8 cellular contexts compared by ENCODE assay signal in genomic region chr4:25376754-25377571, GRCh38. TPM values are rescaled to one million over a fixed set of nuclear protein-coding genes. Genes with fewer than 3 reads are reported as not detected.
DNase-seq lines count a peak whose midpoint lies in the region; ATAC-seq and TF ChIP-seq lines count a peak whose summit lies in the region.

A gene with protein sequence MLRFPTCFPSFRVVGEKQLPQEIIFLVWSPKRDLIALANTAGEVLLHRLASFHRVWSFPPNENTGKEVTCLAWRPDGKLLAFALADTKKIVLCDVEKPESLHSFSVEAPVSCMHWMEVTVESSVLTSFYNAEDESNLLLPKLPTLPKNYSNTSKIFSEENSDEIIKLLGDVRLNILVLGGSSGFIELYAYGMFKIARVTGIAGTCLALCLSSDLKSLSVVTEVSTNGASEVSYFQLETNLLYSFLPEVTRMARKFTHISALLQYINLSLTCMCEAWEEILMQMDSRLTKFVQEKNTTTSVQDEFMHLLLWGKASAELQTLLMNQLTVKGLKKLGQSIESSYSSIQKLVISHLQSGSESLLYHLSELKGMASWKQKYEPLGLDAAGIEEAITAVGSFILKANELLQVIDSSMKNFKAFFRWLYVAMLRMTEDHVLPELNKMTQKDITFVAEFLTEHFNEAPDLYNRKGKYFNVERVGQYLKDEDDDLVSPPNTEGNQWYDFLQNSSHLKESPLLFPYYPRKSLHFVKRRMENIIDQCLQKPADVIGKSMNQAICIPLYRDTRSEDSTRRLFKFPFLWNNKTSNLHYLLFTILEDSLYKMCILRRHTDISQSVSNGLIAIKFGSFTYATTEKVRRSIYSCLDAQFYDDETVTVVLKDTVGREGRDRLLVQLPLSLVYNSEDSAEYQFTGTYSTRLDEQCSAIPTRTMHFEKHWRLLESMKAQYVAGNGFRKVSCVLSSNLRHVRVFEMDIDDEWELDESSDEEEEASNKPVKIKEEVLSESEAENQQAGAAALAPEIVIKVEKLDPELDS (plus strand): TSS chr4:25377263. CDS start chr4:25377428, 165 bp downstream.

- H3K27me3 Mint-ChIP-seq in activated naive CD4-positive, alpha-beta T cell treated with anti-CD3 and anti-CD28 coated beads, Interleukin-2, amount 50 U/mL, for 24 hours, result no peaks in the 10 kb centered on the region

- H3K4me1 Mint-ChIP-seq in activated naive CD4-positive, alpha-beta T cell treated with anti-CD3 and anti-CD28 coated beads, Interleukin-2, amount 50 U/mL, for 24 hours, result peaks cover 13% of the 10 kb centered on the region

- H3K27ac Mint-ChIP-seq in activated naive CD4-positive, alpha-beta T cell treated with anti-CD3 and anti-CD28 coated beads, Interleukin-2, amount 50 U/mL, for 24 hours, result peak within 1 kb of the TSS; percentile 79

- H3K4me3 Mint-ChIP-seq in activated naive CD4-positive, alpha-beta T cell treated with anti-CD3 and anti-CD28 coated beads, Interleukin-2, amount 50 U/mL, for 24 hours, result no peak within 1 kb of the TSS

- TF ChIP-seq CTCF in GM10266 (IDR thresholded peaks at IDR 0.05; ENCODE audit: control insufficient read depth, insufficient read depth, low read depth, missing control alignments), result no peak
- TF ChIP-seq CTCF in omental fat pad (IDR thresholded peaks at IDR 0.05), result no peak

- no peaks in the 10 kb centered on the region for H3K9me3 Mint-ChIP-seq in activated naive CD4-positive, alpha-beta T cell treated with anti-CD3 and anti-CD28 coated beads, Interleukin-2, amount 50 U/mL, for 24 hours

- DNase-seq in GM10266 (ENCODE audit: extremely low spot score), result peak; percentile 98
- DNase-seq in NCI-H1048 (lab: John Stamatoyannopoulos, UW), result peak; percentile 82
- peak; percentile 97 for DNase-seq in glomerular visceral epithelial cell (ENCODE audit: extremely low spot score)
- DNase-seq in omental fat pad (ENCODE audit: low spot score), result peak; percentile 90

- peaks cover 6% of the 10 kb centered on the region for H3K36me3 Mint-ChIP-seq in activated naive CD4-positive, alpha-beta T cell treated with anti-CD3 and anti-CD28 coated beads, Interleukin-2, amount 50 U/mL, for 24 hours

- ATAC-seq in HG02588 (IDR thresholded peaks at IDR 0.05; ENCODE audit: unreplicated experiment) (peak; percentile 97), SK-N-SH treated with all-trans-retinoic acid at 6 μM for 48 hours (peak; percentile 98), omental fat pad (ENCODE audit: low FRiP score) (peak; percentile 99)

- peak within 1 kb of the TSS; percentile 19 for H3K27ac ChIP-seq in temporal lobe (ENCODE audit: low read depth, low read length)

TF ChIP-seq in SK-N-SH treated with all-trans-retinoic acid at 6 μM for 48 hours, 23 proteins besides CTCF, POLR2A, EP300 and RAD21:
- no peak for TF ChIP-seq ZNF8 (CRISPR knock-in tag; IDR thresholded peaks at IDR 0.05)
- TF ChIP-seq PATZ1 (CRISPR knock-in tag; IDR thresholded peaks at IDR 0.05; ENCODE audit: borderline replicate concordance), result no peak
- TF ChIP-seq ZNF565 (CRISPR knock-in tag; conservative IDR thresholded peaks at IDR 0.05; ENCODE audit: low read depth), result no peak
- TF ChIP-seq, protein P1, sequence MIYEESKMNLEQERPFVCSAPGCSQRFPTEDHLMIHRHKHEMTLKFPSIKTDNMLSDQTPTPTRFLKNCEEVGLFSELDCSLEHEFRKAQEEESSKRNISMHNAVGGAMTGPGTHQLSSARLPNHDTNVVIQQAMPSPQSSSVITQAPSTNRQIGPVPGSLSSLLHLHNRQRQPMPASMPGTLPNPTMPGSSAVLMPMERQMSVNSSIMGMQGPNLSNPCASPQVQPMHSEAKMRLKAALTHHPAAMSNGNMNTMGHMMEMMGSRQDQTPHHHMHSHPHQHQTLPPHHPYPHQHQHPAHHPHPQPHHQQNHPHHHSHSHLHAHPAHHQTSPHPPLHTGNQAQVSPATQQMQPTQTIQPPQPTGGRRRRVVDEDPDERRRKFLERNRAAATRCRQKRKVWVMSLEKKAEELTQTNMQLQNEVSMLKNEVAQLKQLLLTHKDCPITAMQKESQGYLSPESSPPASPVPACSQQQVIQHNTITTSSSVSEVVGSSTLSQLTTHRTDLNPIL (CRISPR knock-in tag; IDR thresholded peaks at IDR 0.05; ENCODE audit: low read depth), result no peak
- TF ChIP-seq ZC3H10 (CRISPR knock-in tag; IDR thresholded peaks at IDR 0.05), result no peak
- TF ChIP-seq GLIS3 (CRISPR knock-in tag; IDR thresholded peaks at IDR 0.05), result no peak
- TF ChIP-seq ZFP30 (CRISPR knock-in tag; IDR thresholded peaks at IDR 0.05), result no peak
- TF ChIP-seq TCF4 (CRISPR knock-in tag; IDR thresholded peaks at IDR 0.05; ENCODE audit: borderline replicate concordance), result no peak
- TF ChIP-seq PPARA (CRISPR knock-in tag; IDR thresholded peaks at IDR 0.05; ENCODE audit: borderline replicate concordance), result no peak

RNA-seq across cellular contexts. Expression of the gene that starts here (rescaled TPM):
- total RNA-seq in omental fat pad (10 to 100 TPM; 19.8 to 49.8 (median 27.2) TPM), temporal lobe (43.8 TPM)

Comparison
In these comparisons a context has a peak if more than half of its experiments do, and no peak if none do; other contexts are left out.
1. Peak in every context shown above with its lines: DNase-seq, ATAC-seq and H3K27ac ChIP-seq.